1 cellular context compared by ENCODE assay signal in genomic region chr1:1817262-1817661, GRCh38.
TF ChIP-seq lines count a peak whose summit lies in the region.

No MANE protein-coding gene starts in this region.

TF ChIP-seq in H1, 55 proteins besides CTCF, POLR2A, EP300 and RAD21:
- no peak for TF ChIP-seq TAF1 (IDR thresholded peaks at IDR 0.05; ENCODE audit: low read depth, low read length)
- peak; percentile 23; the same call in 1 of the 2 replicates for TF ChIP-seq MAFK (IDR thresholded peaks at IDR 0.05; ENCODE audit: low read depth, low read length)
